In the genomic region with DNA sequence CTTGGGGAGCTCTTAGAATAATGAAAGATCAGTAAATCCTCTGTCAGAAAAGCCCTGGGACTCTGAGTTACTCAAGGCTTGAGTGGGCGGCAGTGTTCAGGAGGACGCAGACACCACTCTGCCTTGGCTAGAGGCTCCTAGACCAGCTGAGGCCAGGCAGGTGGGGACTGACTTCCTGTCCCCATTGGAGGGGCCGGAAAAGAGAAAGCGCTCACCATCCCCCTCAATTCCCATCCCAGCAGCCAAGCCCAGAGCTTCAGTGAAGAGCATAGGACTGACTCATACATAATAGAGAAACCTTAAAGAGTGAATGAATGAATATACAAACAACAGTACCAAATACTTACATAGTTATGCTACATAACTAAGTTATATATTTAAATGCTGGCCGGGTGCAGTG, we compare ENCODE assay signal across 18 cellular contexts.
"Had no signal": no experiment of that assay in that cellular context is flagged by ENCODE, and none has a peak within 500 bp of the region (broad histone marks: within the 10 kb centered on the region; RNA-seq: fewer than 3 reads in every experiment).

No MANE protein-coding gene starts in this region.

- H3K4me3 ChIP-seq: cardiac muscle cell, colonic mucosa, gastrocnemius medialis, hepatocyte, lung, right lobe of liver, suprapubic skin, upper lobe of left lung had no signal

- H3K27ac ChIP-seq: cardiac muscle cell, colonic mucosa, gastrocnemius medialis, hepatocyte, right lobe of liver, suprapubic skin, upper lobe of left lung had no signal

- H3K4me3 Mint-ChIP-seq: activated naive CD8-positive, alpha-beta T cell treated with anti-CD3 and anti-CD28 coated beads, Interleukin-2, amount 10 ng/mL, durations not matched to agents 7 days and 5 days; naive thymus-derived CD4-positive, alpha-beta T cell; T-helper 1 cell treated with Interleukin-12 subunit alpha and Interleukin-12 subunit beta and Interleukin-4 antibody, amounts not matched to agents 30 μg/mL and 1 μg/mL, for 36 hours had no signal

- H3K36me3 ChIP-seq: cardiac muscle cell, colonic mucosa, gastrocnemius medialis, right lobe of liver, suprapubic skin, upper lobe of left lung had no signal

- H3K27me3 Mint-ChIP-seq: progenitor cell of endocrine pancreas had no signal

- H3K27ac Mint-ChIP-seq: activated naive CD8-positive, alpha-beta T cell treated with anti-CD3 and anti-CD28 coated beads, Interleukin-2, amount 10 ng/mL, durations not matched to agents 7 days and 5 days; naive thymus-derived CD4-positive, alpha-beta T cell; progenitor cell of endocrine pancreas; T-helper 1 cell treated with Interleukin-12 subunit alpha and Interleukin-12 subunit beta and Interleukin-4 antibody, amounts not matched to agents 30 μg/mL and 1 μg/mL, for 36 hours had no signal

- H3K9me3 Mint-ChIP-seq: T-helper 1 cell treated with Interleukin-12 subunit alpha and Interleukin-12 subunit beta and Interleukin-4 antibody, amounts not matched to agents 30 μg/mL and 1 μg/mL, for 36 hours had no signal

- H3K27me3 ChIP-seq: cardiac muscle cell, colonic mucosa, gastrocnemius medialis, hepatocyte, right lobe of liver, suprapubic skin, upper lobe of left lung had no signal

- DNase-seq: activated naive CD8-positive, alpha-beta T cell treated with anti-CD3 and anti-CD28 coated beads, Interleukin-2, amount 10 ng/mL, durations not matched to agents 7 days and 5 days; aorta; colonic mucosa; effector CD4-positive, alpha-beta T cell; gastrocnemius medialis; naive thymus-derived CD4-positive, alpha-beta T cell; occipital lobe; right lobe of liver; stimulated activated CD4-positive, alpha-beta T cell treated with anti-CD3 and anti-CD28 coated beads, Interleukin-12 subunit alpha, Interleukin-12 subunit beta, amount 100 ng/mL, for 4 hours; stimulated activated naive CD4-positive, alpha-beta T cell treated with Interleukin-2 at 50 U/mL for 16 hours; upper lobe of left lung had no signal

- FAIRE-seq: endothelial cell of umbilical vein had no signal

- H3K36me3 Mint-ChIP-seq: activated naive CD8-positive, alpha-beta T cell treated with anti-CD3 and anti-CD28 coated beads, Interleukin-2, amount 10 ng/mL, durations not matched to agents 7 days and 5 days; naive thymus-derived CD4-positive, alpha-beta T cell had no signal
